In genomic region chr5:78361226-78361993, GRCh38 we compare ENCODE assay signal across 8 cellular contexts. TPM values are rescaled to one million over a fixed set of nuclear protein-coding genes. Genes with fewer than 3 reads are reported as not detected.
DNase-seq lines count a peak whose midpoint lies in the region; ATAC-seq and TF ChIP-seq lines count a peak whose summit lies in the region.

No MANE protein-coding gene starts in this region.

- peak overlapping the region; percentile 90 for H3K23ac ChIP-seq in IMR-90 (ENCODE audit: low read depth, low read length)

- CTCF ChIA-PET in IMR-90 (lab: Yijun Ruan, JAX) (interaction anchor here (0.6 kb wide), 1 partner anchor 1036 kb away, joined by 3 read pairs; no protein-coding TSS in a partner anchor), PC-3 (lab: Charles Lee) (no interaction called here), mammary epithelial cell (lab: Charles Lee; ENCODE audit: low non-redundant PET) (interaction anchor here (0.6 to 0.7 kb wide), 3 partner anchors 16 to 62 kb away, joined by 3 to 8 read pairs (median 4); no protein-coding TSS in a partner anchor)

- intact Hi-C loops in IMR-90 (cut with micrococcal nuclease) (loop anchor here (1.0 to 5.0 kb wide), 4 partner anchors 10 to 316 kb away; partner anchors contain the start of gene LHFPL2), PC-3 (cut with micrococcal nuclease) (loop anchor here (2.0 to 5.0 kb wide), 2 partner anchors 46 to 165 kb away; no protein-coding TSS in a partner anchor), mammary epithelial cell (cut with micrococcal nuclease) (loop anchor here (2.0 to 5.0 kb wide), 4 partner anchors 25 to 171 kb away; no protein-coding TSS in a partner anchor)

- TF ChIP-seq POLR2A in IMR-90 (IDR thresholded peaks at IDR 0.05; ENCODE audit: low read depth, low read length): peak; percentile 13; the same call in 1 of the 2 replicates

- no peak overlapping the region for H3K18ac ChIP-seq in IMR-90 (ENCODE audit: low read depth, low read length)

- peak overlapping the region; percentile 80 for H3K4me2 ChIP-seq in IMR-90 (ENCODE audit: low read depth, low read length)
- peak overlapping the region; percentile 91 for H3K4me2 ChIP-seq in PC-3 (ENCODE audit: low read length)
- H3K4me2 ChIP-seq in mammary epithelial cell (ENCODE audit: insufficient read depth, low read depth, low read length): peak overlapping the region; percentile 90

- dilution Hi-C loops in IMR-90 (cut with HindIII; ENCODE audit: low sequenced_read_pairs, unreplicated experiment): no loop called here
- dilution Hi-C loops in mammary epithelial cell (cut with HindIII; ENCODE audit: low sequenced_read_pairs): no loop called here

- BruUV-seq in IMR-90 (replicated peaks; lab: Mats Ljungman, UMichigan) (no TSS peak), PC-3 (replicated peaks; lab: Mats Ljungman, UMichigan) (TSS peak; percentile 51), mammary epithelial cell (replicated peaks; lab: Mats Ljungman, UMichigan) (TSS peak; percentile 26)

- H3K27ac ChIP-seq in IMR-90 (ENCODE audit: insufficient read depth, low read length) (peak overlapping the region; percentile 89; the same call in 1 of the 2 replicates), PC-3 (ENCODE audit: low read length) (peak overlapping the region; percentile 93), mammary epithelial cell (ENCODE audit: insufficient read depth, low read depth, low read length) (peak overlapping the region; percentile 76), skeletal muscle tissue (ENCODE audit: low read depth, low read length) (peak overlapping the region; percentile 85)

- no peak for ATAC-seq in IMR-90 (ENCODE audit: low read depth)
- peak; percentile 30 for ATAC-seq in PC-3
- ATAC-seq in GM21526 (IDR thresholded peaks at IDR 0.05; ENCODE audit: low FRiP score, unreplicated experiment): no peak

- DNase-seq in ELR (ENCODE audit: low read depth): peak; percentile 82
- DNase-seq in IMR-90: peak; percentile 78
- DNase-seq in PC-3: peak; percentile 80
- peak; percentile 78 for DNase-seq in mammary epithelial cell
- peak; percentile 72 for DNase-seq in islet precursor cell
- DNase-seq in activated CD8-positive, alpha-beta memory T cell treated with anti-CD3 and anti-CD28 coated beads, Interleukin-2, amount 50 U/mL, for 48 hours: no peak

- peaks cover 12% of the 10 kb centered on the region for H3K9me1 ChIP-seq in IMR-90 (ENCODE audit: insufficient read depth, low read length)

- H2BK20ac ChIP-seq in IMR-90 (ENCODE audit: low read depth, low read length): no peak overlapping the region

- H3K27me3 ChIP-seq in IMR-90 (ENCODE audit: control insufficient read depth, insufficient read depth, low read length): no peaks in the 10 kb centered on the region
- no peaks in the 10 kb centered on the region for H3K27me3 ChIP-seq in PC-3 (ENCODE audit: low read length)
- H3K27me3 ChIP-seq in mammary epithelial cell (ENCODE audit: insufficient read depth, low read length): no peaks in the 10 kb centered on the region
- no peaks in the 10 kb centered on the region for H3K27me3 ChIP-seq in skeletal muscle tissue (ENCODE audit: control insufficient read depth in 3 of 3, insufficient read depth in 3 of 3, low read length in 3 of 3)

- H4K91ac ChIP-seq in IMR-90 (ENCODE audit: insufficient read depth, low read depth, low read length): no peak overlapping the region

- no peaks in the 10 kb centered on the region for H3F3A ChIP-seq in PC-3 (ENCODE audit: low read length, unreplicated experiment)

- no peaks in the 10 kb centered on the region for H3K4me1 ChIP-seq in IMR-90 (ENCODE audit: control insufficient read depth, insufficient read depth, low read length)
- H3K4me1 ChIP-seq in PC-3 (ENCODE audit: insufficient read depth, low read length): peaks cover 14% of the 10 kb centered on the region
- no peaks in the 10 kb centered on the region for H3K4me1 ChIP-seq in mammary epithelial cell (ENCODE audit: insufficient read depth, low read length)
- H3K4me1 ChIP-seq in skeletal muscle tissue (ENCODE audit: control insufficient read depth in 3 of 3, insufficient read depth in 3 of 3, low read length in 3 of 3): peaks cover 6 to 24% (median 23%) of the 10 kb centered on the region in 3 donors

- H3K9me3 ChIP-seq in IMR-90 (ENCODE audit: control insufficient read depth, insufficient read depth, low read length): no peaks in the 10 kb centered on the region
- no peaks in the 10 kb centered on the region for H3K9me3 ChIP-seq in PC-3 (ENCODE audit: low read length)
- H3K9me3 ChIP-seq in mammary epithelial cell (replicated peaks; ENCODE audit: insufficient read depth, low read length): no peaks in the 10 kb centered on the region
- H3K9me3 ChIP-seq in skeletal muscle tissue (ENCODE audit: control insufficient read depth in 3 of 3, low read length in 3 of 3): no peaks in the 10 kb centered on the region

- no peak overlapping the region for H2AK5ac ChIP-seq in IMR-90 (ENCODE audit: low read depth, low read length)

- H3K9ac ChIP-seq in IMR-90 (ENCODE audit: low read depth, low read length) (peak overlapping the region; percentile 92), PC-3 (ENCODE audit: low read length) (peak overlapping the region; percentile 97), mammary epithelial cell (ENCODE audit: insufficient read depth, low read length) (peak overlapping the region; percentile 91), skeletal muscle tissue (ENCODE audit: low read depth in 1 of 3, low read length in 3 of 3) (peak overlapping the region; percentile 93 to 96 (median 95))

- no CpG with 5 or more reads among the region's 15 CpGs for WGBS in IMR-90 (ENCODE audit: extremely low coverage in 2 of 2, insufficient read length in 1 of 2), 2 experiments
- 3% methylated on average over 14 of the region's 15 CpGs for WGBS in mammary epithelial cell (ENCODE audit: low coverage, missing lambda C conversion rate)

- no peak overlapping the region for H2BK120ac ChIP-seq in IMR-90 (ENCODE audit: low read depth, low read length)

- no peak overlapping the region; a peak in 1 of 4 replicates for H4K8ac ChIP-seq in IMR-90 (ENCODE audit: low read depth in 2 of 2, low read length in 2 of 2)

- TF ChIP-seq RAD21 in IMR-90 (IDR thresholded peaks at IDR 0.05; ENCODE audit: low read length): 0 out of 2 replicates have a peak, but pooled peaks have one; percentile 1

- no peak overlapping the region for H4K5ac ChIP-seq in IMR-90 (ENCODE audit: low read depth, low read length)

- H3K14ac ChIP-seq in IMR-90 (replicated peaks; ENCODE audit: low read depth, low read length): peak overlapping the region; percentile 55; the same call in 1 of the 2 replicates

- H2AFZ ChIP-seq in IMR-90 (replicated peaks; ENCODE audit: low read length, poor library complexity) (peak overlapping the region; percentile 99), PC-3 (ENCODE audit: low read length) (peak overlapping the region; percentile 96), mammary epithelial cell (ENCODE audit: low read depth, low read length) (peak overlapping the region; percentile 99)

- peaks cover 60% of the 10 kb centered on the region for H3K79me2 ChIP-seq in PC-3 (ENCODE audit: low read length)
- H3K79me2 ChIP-seq in mammary epithelial cell (ENCODE audit: insufficient read depth, low read length): peaks cover 66% of the 10 kb centered on the region

- H3K4ac ChIP-seq in IMR-90 (ENCODE audit: low read depth, low read length): peak overlapping the region; percentile 49; the same call in 1 of the 2 replicates

- in situ Hi-C loops in IMR-90 (cut with MboI; ENCODE audit: low sequenced_read_pairs): no loop called here
- in situ Hi-C loops in mammary epithelial cell (cut with MboI; ENCODE audit: low sequenced_read_pairs in 2 of 2): loop anchor here in 1 of 2 donors (10.0 kb wide), 1 partner anchor 67 kb away; the partner anchor contains the start of gene AP3B1

- H4K20me1 ChIP-seq in IMR-90 (ENCODE audit: insufficient read depth, low read length) (no peaks in the 10 kb centered on the region; the same call in none of the 2 replicates), PC-3 (ENCODE audit: low read length) (0 out of 2 replicates have a peak, but pooled peaks cover 3% of the 10 kb centered on the region), mammary epithelial cell (ENCODE audit: insufficient read depth, low read length) (no peaks in the 10 kb centered on the region)

- TF ChIP-seq CTCF in IMR-90 (conservative IDR thresholded peaks at IDR 0.05; ENCODE audit: low read depth, low read length) (peak; percentile 22; the same call in 1 of the 2 replicates), PC-3 (conservative IDR thresholded peaks at IDR 0.05; ENCODE audit: low read depth, low read length) (no peak), mammary epithelial cell (conservative IDR thresholded peaks at IDR 0.05 in 1 of 2, IDR thresholded peaks at IDR 0.05 in 1 of 2; ENCODE audit: extremely low read depth in 1 of 2, insufficient read depth in 1 of 2, low read depth in 1 of 2, low read length in 2 of 2) (peak; percentile 7 to 31)

- no peaks in the 10 kb centered on the region for H3K9me2 ChIP-seq in PC-3 (replicated peaks; ENCODE audit: low read length)

- peak overlapping the region; percentile 87 for H2AK9ac ChIP-seq in IMR-90 (replicated peaks; ENCODE audit: low read depth, low read length, poor library complexity)

- no peak overlapping the region for H2BK15ac ChIP-seq in IMR-90 (ENCODE audit: low read depth, low read length)

- POLR2A ChIA-PET in IMR-90 (lab: Charles Lee; ENCODE audit: unreplicated experiment): no interaction called here
- POLR2A ChIA-PET in PC-3 (lab: Charles Lee; ENCODE audit: unreplicated experiment): interaction anchor here (0.7 to 0.9 kb wide), 2 partner anchors 13 to 153 kb away, joined by 3 read pairs; no protein-coding TSS in a partner anchor

- H2BK5ac ChIP-seq in IMR-90 (ENCODE audit: low read depth, low read length, poor library complexity, severe bottlenecking): no peak overlapping the region

- H3K56ac ChIP-seq in IMR-90 (ENCODE audit: extremely low read depth, insufficient read depth, low read length): no peak overlapping the region

- H3K36me3 ChIP-seq in IMR-90 (ENCODE audit: control insufficient read depth, insufficient read depth, low read length) (0 out of 2 replicates have a peak, but pooled peaks cover 2% of the 10 kb centered on the region), PC-3 (ENCODE audit: low read depth, low read length) (no peaks in the 10 kb centered on the region), mammary epithelial cell (ENCODE audit: insufficient read depth, low read length) (peaks cover 5% of the 10 kb centered on the region), skeletal muscle tissue (ENCODE audit: control insufficient read depth in 3 of 3, insufficient read depth in 3 of 3, low read length in 3 of 3) (no peaks in the 10 kb centered on the region)

- H3K79me1 ChIP-seq in IMR-90 (ENCODE audit: low read depth in 1 of 2, low read length in 2 of 2): peaks cover 16 to 45% of the 10 kb centered on the region in 2 experiments

- peak overlapping the region; percentile 88 for H3K4me3 ChIP-seq in IMR-90 (ENCODE audit: insufficient read depth, low read depth, low read length)
- H3K4me3 ChIP-seq in PC-3 (ENCODE audit: low read length): peak overlapping the region; percentile 97
- peak overlapping the region; percentile 95 to 100 (median 96) for H3K4me3 ChIP-seq in mammary epithelial cell (replicated peaks in 1 of 3; ENCODE audit: insufficient read depth in 1 of 3, low read depth in 2 of 3, low read length in 3 of 3)
- peak overlapping the region; percentile 91 to 98 (median 98) for H3K4me3 ChIP-seq in skeletal muscle tissue (ENCODE audit: low read length in 3 of 3)

RNA-seq across cellular contexts. Expression of gene SCAMP1, which starts 1.0 kb away (rescaled TPM):
- 89.4 and 114 TPM in 2 replicates for total RNA-seq in IMR-90 (2012; rRNA removed)
- 10.0 and 13.5 TPM in 2 replicates for polyA plus RNA-seq in IMR-90 (2012; rRNA removed)
- 2.9 and 4.6 TPM in 2 replicates for polyA plus RNA-seq in IMR-90 (2012; cell fraction: cytosol; rRNA removed)
- polyA plus RNA-seq in IMR-90 (2012; cell fraction: nucleus; rRNA removed; ENCODE audit: low replicate concordance): 0.83 and 8.5 TPM in 2 replicates
- 25.5 and 26.4 TPM in 2 replicates for total RNA-seq in PC-3 (2014; rRNA removed)
- total RNA-seq in mammary epithelial cell: 100 to 1,000 TPM in 1 of 2 donors, 10 to 100 TPM in 1; 48.8 to 126 TPM
- polyA plus RNA-seq in mammary epithelial cell: 27.6 TPM
- 43.2 TPM for polyA minus RNA-seq in mammary epithelial cell
- 45.4 TPM for total RNA-seq in skeletal muscle tissue
